13 cellular contexts compared by ENCODE assay signal in the genomic region with DNA sequence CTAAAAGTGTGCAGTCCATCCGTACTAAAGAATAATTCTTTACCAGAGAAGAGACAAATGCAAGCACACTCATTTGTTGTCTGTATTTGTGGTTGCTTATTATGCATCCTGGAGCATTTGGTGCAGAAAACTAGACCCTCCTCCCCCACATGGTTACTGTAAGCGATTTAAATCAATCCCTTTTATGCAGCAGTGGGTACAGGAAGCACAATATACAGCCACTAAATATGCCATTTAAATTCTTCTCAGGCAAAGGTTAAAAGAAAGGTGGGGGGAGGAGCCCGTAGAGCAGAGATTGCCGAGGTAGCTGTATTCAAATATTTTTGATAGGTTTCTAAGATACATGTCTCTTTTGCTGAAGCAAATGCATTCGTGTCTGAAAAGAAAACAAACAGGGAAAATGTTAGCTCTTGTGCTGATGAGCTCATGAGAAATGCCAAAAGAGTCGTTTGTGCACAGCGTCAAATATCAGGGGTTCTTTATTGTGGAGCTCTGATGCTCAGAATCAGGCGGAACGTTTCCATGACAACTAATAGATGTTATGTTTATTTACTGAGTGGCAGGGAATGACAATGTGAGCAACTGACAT.
DNase-seq lines count a peak whose midpoint lies in the region; ATAC-seq, FAIRE-seq and TF ChIP-seq lines count a peak whose summit lies in the region.
"Had no signal": no experiment of that assay in that cellular context is flagged by ENCODE, and none has a peak within 500 bp of the region (broad histone marks: within the 10 kb centered on the region; RNA-seq: fewer than 3 reads in every experiment).

No MANE protein-coding gene starts in this region.

- no peak overlapping the region for H3K4me3 ChIP-seq in gastroesophageal sphincter
- H3K4me3 ChIP-seq: breast epithelium, suprapubic skin had no signal

- H3K27me3 Mint-ChIP-seq in activated T-helper 17 cell treated with anti-CD3 and anti-CD28 coated beads, Interleukin-2, amount 50 U/mL, for 72 hours = peaks cover 10% of the 10 kb centered on the region

- peaks cover 0 to 4% (median 0%) of the 10 kb centered on the region in 3 donors for H3K4me1 ChIP-seq in gastroesophageal sphincter
- H3K4me1 ChIP-seq: breast epithelium had no signal

- H3K36me3 Mint-ChIP-seq in activated T-helper 17 cell treated with anti-CD3 and anti-CD28 coated beads, Interleukin-2, amount 50 U/mL, for 72 hours (ENCODE audit: low read depth) = no peaks in the 10 kb centered on the region

- no peaks in the 10 kb centered on the region for H3K4me1 Mint-ChIP-seq in activated T-helper 17 cell treated with anti-CD3 and anti-CD28 coated beads, Interleukin-2, amount 50 U/mL, for 72 hours

- no peaks in the 10 kb centered on the region for H3K27me3 ChIP-seq in gastroesophageal sphincter
- H3K27me3 ChIP-seq: breast epithelium, suprapubic skin had no signal

- no peak overlapping the region for H3K27ac ChIP-seq in gastroesophageal sphincter
- H3K27ac ChIP-seq: breast epithelium had no signal

- DNase-seq in NCI-H1417 (lab: John Stamatoyannopoulos, UW) (peak; percentile 84 to 98 (median 90)), NCI-H748 treated with DMSO at 0.1 percent for 48 hours (lab: John Stamatoyannopoulos, UW) (peak; percentile 99), superior temporal gyrus (ENCODE audit: extremely low spot score) (peak; percentile 82)
- no peak for DNase-seq in stimulated activated CD4-positive, alpha-beta T cell treated with anti-CD3 and anti-CD28 coated beads, Interleukin-4, amount 100 ng/mL, for 4 hours
- DNase-seq: activated CD8-positive, alpha-beta memory T cell treated with anti-CD3 and anti-CD28 coated beads, Interleukin-2, amount 50 U/mL, for 4 hours; stimulated activated CD4-positive, alpha-beta T cell treated with anti-CD3 and anti-CD28 coated beads, Interleukin-4, amount 100 ng/mL, for 24 hours; T-helper 2 cell had no signal

- no peak for ATAC-seq in activated T-helper 17 cell treated with anti-CD3 and anti-CD28 coated beads, Interleukin-2, amount 50 U/mL, for 72 hours (replicated peaks)
- no peak for ATAC-seq in gastroesophageal sphincter
- ATAC-seq: HCT116 had no signal

- 16 to 26% methylated on average over 7 to 9 of the region's 9 CpGs for WGBS in gastroesophageal sphincter (ENCODE audit: low coverage in 1 of 2), 2 donors

- no peak for TF ChIP-seq CTCF in gastroesophageal sphincter (IDR thresholded peaks at IDR 0.05)

- H3K9me3 ChIP-seq in gastroesophageal sphincter = no peaks in the 10 kb centered on the region
- H3K9me3 ChIP-seq: breast epithelium, suprapubic skin had no signal

- no peaks in the 10 kb centered on the region for H3K36me3 ChIP-seq in gastroesophageal sphincter
- H3K36me3 ChIP-seq: breast epithelium, suprapubic skin had no signal

- TF ChIP-seq POLR2A in gastroesophageal sphincter (IDR thresholded peaks at IDR 0.05) = no peak

- no peak overlapping the region for H3K27ac Mint-ChIP-seq in activated T-helper 17 cell treated with anti-CD3 and anti-CD28 coated beads, Interleukin-2, amount 50 U/mL, for 72 hours

- H3K9me3 Mint-ChIP-seq in activated T-helper 17 cell treated with anti-CD3 and anti-CD28 coated beads, Interleukin-2, amount 50 U/mL, for 72 hours = no peaks in the 10 kb centered on the region

- TF ChIP-seq EP300 in gastroesophageal sphincter (IDR thresholded peaks at IDR 0.05) = no peak

- peak; percentile 99 for FAIRE-seq in islet of Langerhans (lab: Jason Lieb, UNC)

- no peak overlapping the region for H3K4me3 Mint-ChIP-seq in activated T-helper 17 cell treated with anti-CD3 and anti-CD28 coated beads, Interleukin-2, amount 50 U/mL, for 72 hours

Comparison
In these comparisons a context has a peak if more than half of its experiments do, and no peak if none do; other contexts are left out.
1. DNase-seq: peak in NCI-H1417 (3 of 3), NCI-H748 treated with DMSO at 0.1 percent for 48 hours (single experiment) and superior temporal gyrus (single experiment); none in stimulated activated CD4-positive, alpha-beta T cell treated with anti-CD3 and anti-CD28 coated beads, Interleukin-4, amount 100 ng/mL, for 4 hours (0 of 2).